ENCODE assay signal across 31 cellular contexts in genomic region chr10:4944751-4945280, GRCh38. TPM values are rescaled to one million over a fixed set of nuclear protein-coding genes. Genes with fewer than 3 reads are reported as not detected.
DNase-seq lines count a peak whose midpoint lies in the region; ATAC-seq and TF ChIP-seq lines count a peak whose summit lies in the region.
"Had no signal": no experiment of that assay in that cellular context is flagged by ENCODE, and none has a peak within 500 bp of the region (broad histone marks: within the 10 kb centered on the region; RNA-seq: fewer than 3 reads in every experiment).

No MANE protein-coding gene starts in this region.

- no peaks in the 10 kb centered on the region; the same call in 1 of the 2 replicates for H3K27me3 Mint-ChIP-seq in H9 (ENCODE audit: low read depth)
- H3K27me3 Mint-ChIP-seq: activated B cell treated with CpG ODN at 0.5 μM for 24 hours; activated naive CD8-positive, alpha-beta T cell treated with anti-CD3 and anti-CD28 coated beads, Interleukin-2, amount 10 ng/mL, durations not matched to agents 7 days and 5 days; stimulated activated memory B cell treated with anti-CD40 and anti-IgM and Interleukin-4, amounts not matched to agents 10 μg/mL and 1 μg/mL and 100 μg/mL, for 72 hours had no signal

- H3K23ac ChIP-seq in H9 (ENCODE audit: insufficient read length, low read depth, low read length): no peak overlapping the region

- H3K4me3 Mint-ChIP-seq in H9: 0 out of 5 replicates have a peak overlapping the region, but pooled peaks of 1 of the 2 experiments have one; percentile 10
- H3K4me3 Mint-ChIP-seq: activated B cell treated with CpG ODN at 0.5 μM for 24 hours; activated CD8-positive, alpha-beta memory T cell treated with anti-CD3 and anti-CD28 coated beads, Interleukin-2, amount 10 ng/mL, durations not matched to agents 7 days and 5 days; activated naive CD8-positive, alpha-beta T cell treated with anti-CD3 and anti-CD28 coated beads, Interleukin-2, amount 10 ng/mL, durations not matched to agents 7 days and 5 days; effector memory CD8-positive, alpha-beta T cell; naive thymus-derived CD8-positive, alpha-beta T cell; stimulated activated memory B cell treated with anti-CD40 and anti-IgM and Interleukin-4, amounts not matched to agents 10 μg/mL and 1 μg/mL and 100 μg/mL, for 72 hours had no signal

- H3K9ac ChIP-seq in H9 (ENCODE audit: extremely low read depth, insufficient read length, low read length) (no peak overlapping the region), adipocyte (ENCODE audit: low read length) (peak overlapping the region; percentile 89)

- peak overlapping the region in 2 of 3 experiments; percentile 82 to 86; a peak in 5 of 7 replicates for H3K27ac Mint-ChIP-seq in H9
- H3K27ac Mint-ChIP-seq: activated B cell treated with CpG ODN at 0.5 μM for 24 hours; activated CD8-positive, alpha-beta memory T cell treated with anti-CD3 and anti-CD28 coated beads, Interleukin-2, amount 10 ng/mL, durations not matched to agents 7 days and 5 days; activated naive CD8-positive, alpha-beta T cell treated with anti-CD3 and anti-CD28 coated beads, Interleukin-2, amount 10 ng/mL, durations not matched to agents 7 days and 5 days; effector memory CD8-positive, alpha-beta T cell; stimulated activated memory B cell treated with anti-CD40 and anti-IgM and Interleukin-4, amounts not matched to agents 10 μg/mL and 1 μg/mL and 100 μg/mL, for 72 hours had no signal

- peaks cover 12 to 49% of the 10 kb centered on the region in 2 experiments for H3K9me3 Mint-ChIP-seq in H9
- H3K9me3 Mint-ChIP-seq: activated B cell treated with CpG ODN at 0.5 μM for 24 hours; activated naive CD8-positive, alpha-beta T cell treated with anti-CD3 and anti-CD28 coated beads, Interleukin-2, amount 10 ng/mL, durations not matched to agents 7 days and 5 days; effector memory CD8-positive, alpha-beta T cell; naive thymus-derived CD8-positive, alpha-beta T cell; stimulated activated memory B cell treated with anti-CD40 and anti-IgM and Interleukin-4, amounts not matched to agents 10 μg/mL and 1 μg/mL and 100 μg/mL, for 72 hours had no signal

- H3T11ph ChIP-seq in H9 (ENCODE audit: low read length): no peak overlapping the region

- no CpG with 5 or more reads among the region's 1 CpG for WGBS in H9 (ENCODE audit: extremely low coverage, insufficient read length, low lambda C conversion rate)
- 80% methylated on average over 1 of the region's 1 CpG for WGBS in right lobe of liver (ENCODE audit: insufficient coverage, low coverage, low lambda C conversion rate, missing lambda C conversion rate)

- H2AFZ ChIP-seq in H9 (ENCODE audit: low read length): no peak overlapping the region

- H3K9me3 ChIP-seq in H9 (ENCODE audit: control insufficient read depth, low read depth, low read length) (no peaks in the 10 kb centered on the region), adipocyte (ENCODE audit: control insufficient read depth, low read length) (no peaks in the 10 kb centered on the region), right lobe of liver (no peaks in the 10 kb centered on the region), tibial artery (no peaks in the 10 kb centered on the region)
- H3K9me3 ChIP-seq: lower lobe of right lung, testis had no signal

- no peak overlapping the region for H3K4ac ChIP-seq in H9 (ENCODE audit: low read depth, low read length)

- no peak for TF ChIP-seq POLR2A in right lobe of liver (IDR thresholded peaks at IDR 0.05)

- H3K27me3 ChIP-seq in H9 (ENCODE audit: insufficient read depth, low read length) (no peaks in the 10 kb centered on the region; the same call in 1 of the 2 replicates), adipocyte (replicated peaks; ENCODE audit: control insufficient read depth, insufficient read depth, low read length) (no peaks in the 10 kb centered on the region), right lobe of liver (no peaks in the 10 kb centered on the region), tibial artery (no peaks in the 10 kb centered on the region)
- H3K27me3 ChIP-seq: testis had no signal

- no peak overlapping the region for H2BK120ac ChIP-seq in H9 (ENCODE audit: low read depth, low read length, poor library complexity, severe bottlenecking)

- peak overlapping the region; percentile 68 for H3K4me3 ChIP-seq in adipocyte (ENCODE audit: low read length)
- H3K4me3 ChIP-seq in right lobe of liver: no peak overlapping the region
- no peak overlapping the region for H3K4me3 ChIP-seq in tibial artery
- H3K4me3 ChIP-seq: GM12878, lower lobe of right lung, skin epidermis, testis had no signal

- peaks cover 44 to 51% of the 10 kb centered on the region in 2 experiments for H3K4me1 Mint-ChIP-seq in H9
- H3K4me1 Mint-ChIP-seq: activated B cell treated with CpG ODN at 0.5 μM for 24 hours; activated CD8-positive, alpha-beta memory T cell treated with anti-CD3 and anti-CD28 coated beads, Interleukin-2, amount 10 ng/mL, durations not matched to agents 7 days and 5 days; activated naive CD8-positive, alpha-beta T cell treated with anti-CD3 and anti-CD28 coated beads, Interleukin-2, amount 10 ng/mL, durations not matched to agents 7 days and 5 days; naive thymus-derived CD8-positive, alpha-beta T cell; stimulated activated memory B cell treated with anti-CD40 and anti-IgM and Interleukin-4, amounts not matched to agents 10 μg/mL and 1 μg/mL and 100 μg/mL, for 72 hours had no signal

- TF ChIP-seq CTCF in H9 (conservative IDR thresholded peaks at IDR 0.05): no peak
- no peak for TF ChIP-seq CTCF in right lobe of liver (IDR thresholded peaks at IDR 0.05)
- no peak for TF ChIP-seq CTCF in tibial artery (IDR thresholded peaks at IDR 0.05)
- TF ChIP-seq CTCF in GM10266 (IDR thresholded peaks at IDR 0.05; ENCODE audit: control insufficient read depth, insufficient read depth, low read depth, missing control alignments): no peak

- no peak overlapping the region for H3K14ac ChIP-seq in H9 (ENCODE audit: insufficient read depth, low read length)

- no peak overlapping the region for H3K27ac ChIP-seq in H9 (ENCODE audit: insufficient read length, low read depth, low read length)
- H3K27ac ChIP-seq in right lobe of liver: peak overlapping the region in 2 of 3 donors; percentile 49 to 96
- peak overlapping the region; percentile 68 to 79 for H3K27ac ChIP-seq in tibial artery

- peaks cover 6% of the 10 kb centered on the region; the same call in 1 of the 2 replicates for H3K4me1 ChIP-seq in H9 (ENCODE audit: insufficient read depth, low read length)
- peaks cover 89% of the 10 kb centered on the region for H3K4me1 ChIP-seq in adipocyte (ENCODE audit: control insufficient read depth, insufficient read depth, low read length)
- peaks cover 0 to 88% (median 17%) of the 10 kb centered on the region in 4 donors for H3K4me1 ChIP-seq in right lobe of liver
- H3K4me1 ChIP-seq in tibial artery: peaks cover 0 to 88% (median 54%) of the 10 kb centered on the region in 4 donors

- H3K36me3 ChIP-seq in adipocyte (ENCODE audit: control insufficient read depth, insufficient read depth, low read length, severe bottlenecking) (no peaks in the 10 kb centered on the region), right lobe of liver (no peaks in the 10 kb centered on the region), tibial artery (no peaks in the 10 kb centered on the region)
- H3K36me3 ChIP-seq: lower lobe of right lung had no signal

- no peak overlapping the region for H4K8ac ChIP-seq in H9 (replicated peaks; ENCODE audit: insufficient read length, low read depth, low read length)

- no peak overlapping the region for H3K4me2 ChIP-seq in H9 (ENCODE audit: insufficient read depth, insufficient read length, low read length)

- H2BK20ac ChIP-seq in H9 (ENCODE audit: low read depth, low read length, poor library complexity, severe bottlenecking): no peak overlapping the region

- no peak overlapping the region for H4K5ac ChIP-seq in H9 (ENCODE audit: insufficient read length, low read depth, low read length)

- H2BK5ac ChIP-seq in H9 (ENCODE audit: insufficient read length, low read length): no peak overlapping the region

- H2AK5ac ChIP-seq in H9 (ENCODE audit: insufficient read length, low read length): no peak overlapping the region

- H2BK15ac ChIP-seq in H9 (ENCODE audit: low read depth, low read length): no peak overlapping the region

- ATAC-seq in right lobe of liver: no peak
- ATAC-seq: activated CD8-positive, alpha-beta memory T cell treated with anti-CD3 and anti-CD28 coated beads, Interleukin-2, amount 10 ng/mL, durations not matched to agents 7 days and 5 days; effector memory CD8-positive, alpha-beta T cell; GM12878; lower lobe of right lung; naive thymus-derived CD8-positive, alpha-beta T cell; stimulated activated memory B cell treated with anti-CD40 and anti-IgM and Interleukin-4, amounts not matched to agents 10 μg/mL and 1 μg/mL and 100 μg/mL, for 72 hours had no signal

- H3K18ac ChIP-seq in H9 (ENCODE audit: insufficient read length, low read depth, low read length): no peak overlapping the region

- intact Hi-C loops in right lobe of liver (cut with DNase I) (no loop called here), tibial artery (cut with DNase I; ENCODE audit: low total_unique reads) (loop anchor here (5.0 to 10.0 kb wide), 2 partner anchors 93 to 130 kb away; no protein-coding TSS in a partner anchor)

- no peak overlapping the region for H2BK12ac ChIP-seq in H9 (ENCODE audit: insufficient read length, low read depth, low read length)

- H3K79me2 ChIP-seq in H9 (ENCODE audit: insufficient read depth, low read length): no peaks in the 10 kb centered on the region

- DNase-seq in H9 (peak; percentile 40), adipocyte (ENCODE audit: low read depth) (no peak), right lobe of liver (no peak), tibial artery (no peak), NOMO-1 (lab: John Stamatoyannopoulos, UW; ENCODE audit: unreplicated experiment in 2 of 2) (no peak), NCI-H2196 (lab: John Stamatoyannopoulos, UW; ENCODE audit: unreplicated experiment) (no peak), GM10266 (ENCODE audit: extremely low spot score) (no peak)
- DNase-seq: activated B cell treated with CpG ODN at 0.5 μM for 24 hours; activated CD4-positive, alpha-beta T cell treated with anti-CD3 and anti-CD28 coated beads, Interleukin-2, amount 50 U/mL, for 4 hours; activated CD8-positive, alpha-beta memory T cell treated with anti-CD3 and anti-CD28 coated beads, Interleukin-2, amount 10 ng/mL, durations not matched to agents 7 days and 5 days; activated gamma-delta T cell treated with Interleukin-2 at 50 U/mL for 16 hours; activated naive CD8-positive, alpha-beta T cell treated with anti-CD3 and anti-CD28 coated beads, Interleukin-2, amount 10 ng/mL, durations not matched to agents 7 days and 5 days; activated T-cell treated with anti-CD3 and anti-CD28 coated beads, Interleukin-2, amount 50 U/mL, for 48 hours; central memory CD4-positive, alpha-beta T cell; effector memory CD8-positive, alpha-beta T cell; EL; erythroblast; KBM-7; kidney glomerular epithelial cell; lower lobe of right lung; naive thymus-derived CD8-positive, alpha-beta T cell; NCI-H1092 treated with DMSO at 0.1 percent for 48 hours; NCI-H187; NCI-H510A; nucleus accumbens; OCI-M1; testis had no signal

- no peaks in the 10 kb centered on the region for H3K23me2 ChIP-seq in H9 (ENCODE audit: insufficient read length, low read depth, low read length, poor library complexity, severe bottlenecking)

- H4K91ac ChIP-seq in H9 (ENCODE audit: insufficient read length, low read depth, low read length): no peak overlapping the region

- no peak overlapping the region for H3K56ac ChIP-seq in H9 (ENCODE audit: insufficient read length, low read depth, low read length)

- no peaks in the 10 kb centered on the region for H3K79me1 ChIP-seq in H9 (ENCODE audit: insufficient read depth, low read depth, low read length, poor library complexity, severe bottlenecking)

- no peaks in the 10 kb centered on the region for H4K20me1 ChIP-seq in H9 (ENCODE audit: control insufficient read depth, insufficient read depth, insufficient read length)

- H3K36me3 Mint-ChIP-seq in H9 (ENCODE audit: insufficient read depth in 1 of 3, low read depth in 3 of 3): 0 out of 7 replicates have a peak, but pooled peaks cover 0 to 3% (median 0%) of the 10 kb centered on the region in 3 experiments
- H3K36me3 Mint-ChIP-seq: activated CD8-positive, alpha-beta memory T cell treated with anti-CD3 and anti-CD28 coated beads, Interleukin-2, amount 10 ng/mL, durations not matched to agents 7 days and 5 days; activated naive CD8-positive, alpha-beta T cell treated with anti-CD3 and anti-CD28 coated beads, Interleukin-2, amount 10 ng/mL, durations not matched to agents 7 days and 5 days; naive thymus-derived CD8-positive, alpha-beta T cell; stimulated activated memory B cell treated with anti-CD40 and anti-IgM and Interleukin-4, amounts not matched to agents 10 μg/mL and 1 μg/mL and 100 μg/mL, for 72 hours had no signal

RNA-seq across cellular contexts. Expression of gene AKR1C1, which starts 18.4 kb away (rescaled TPM):
- total RNA-seq in H9 (2021) (1.9 and 2.0 TPM in 2 replicates), right lobe of liver (1,000 to 10,000 TPM in 1 of 6 experiments, 100 to 1,000 TPM in 5; 347 to 1,090 (median 533) TPM)
- total RNA-seq: activated B cell treated with CpG ODN at 0.5 μM for 24 hours had no signal

RNA-seq across cellular contexts. Expression of gene AKR1C2, which starts 58.8 kb away (rescaled TPM):
- total RNA-seq in H9 (2021) (0.74 and 0.83 TPM in 2 replicates), right lobe of liver (1,000 to 10,000 TPM in 2 of 6 experiments, 100 to 1,000 TPM in 4; 203 to 2,018 (median 421) TPM)
- total RNA-seq: activated B cell treated with CpG ODN at 0.5 μM for 24 hours; activated CD8-positive, alpha-beta memory T cell treated with anti-CD3 and anti-CD28 coated beads, Interleukin-2, amount 10 ng/mL, durations not matched to agents 7 days and 5 days; activated naive CD8-positive, alpha-beta T cell treated with anti-CD3 and anti-CD28 coated beads, Interleukin-2, amount 10 ng/mL, durations not matched to agents 7 days and 5 days; naive thymus-derived CD8-positive, alpha-beta T cell; SK-MEL-5 had no signal

Comparison
In these comparisons a context has a peak if more than half of its experiments do, and no peak if none do; other contexts are left out.
1. RNA of gene AKR1C1, which starts 18.4 kb away (total RNA-seq): 347 to 1,090 TPM in right lobe of liver; 1.9 to 2.0 TPM in H9; every median in the first group is over 100 times any median in the second.
2. RNA of gene AKR1C2, which starts 58.8 kb away (total RNA-seq): 203 to 2,018 TPM in right lobe of liver; 0.74 to 0.83 TPM in H9; every median in the first group is over 100 times any median in the second.